ENCODE assay signal across 8 cellular contexts in genomic region chr7:22549667-22550513, GRCh38. TPM values are rescaled to one million over a fixed set of nuclear protein-coding genes. Genes with fewer than 3 reads are reported as not detected.
DNase-seq lines count a peak whose midpoint lies in the region; ATAC-seq and TF ChIP-seq lines count a peak whose summit lies in the region.

No MANE protein-coding gene starts in this region.

- no peak for TF ChIP-seq EP300 in Ishikawa (IDR thresholded peaks at IDR 0.05; ENCODE audit: borderline replicate concordance)

- peaks cover 5% of the 10 kb centered on the region; the same call in 1 of the 2 replicates for H3K4me1 ChIP-seq in ES-I3 (ENCODE audit: insufficient read depth, low read length)

- intact Hi-C loops in sciatic nerve (cut with DNase I), result loop anchor here (10.0 kb wide), 2 partner anchors 175 to 505 kb away; partner anchors contain the start of gene IL6

- H3K4me3 ChIP-seq in fibroblast of villous mesenchyme (ENCODE audit: low read depth, low read length), result peak overlapping the region; percentile 39

- peak overlapping the region; percentile 78 for H3K9ac ChIP-seq in ES-I3 (ENCODE audit: low read depth, low read length)

- DNase-seq in T-helper 9 cell, result peak; percentile 26
- DNase-seq in fibroblast of villous mesenchyme (ENCODE audit: low read depth), result no peak
- no peak for DNase-seq in sciatic nerve (ENCODE audit: low spot score)
- no peak for DNase-seq in NK-92 treated with Interleukin-12 subunit alpha and Interleukin-12 subunit beta, amount 100 ng/mL, for 24 hours (lab: John Stamatoyannopoulos, UW)

- ATAC-seq in sciatic nerve (peak; percentile 33), HG03175 (IDR thresholded peaks at IDR 0.05; ENCODE audit: unreplicated experiment) (no peak), HG02798 (IDR thresholded peaks at IDR 0.05; ENCODE audit: poor library complexity, unreplicated experiment) (no peak)

- no peaks in the 10 kb centered on the region for H3K36me3 ChIP-seq in ES-I3 (ENCODE audit: insufficient read depth, low read length)

- H3K9me3 ChIP-seq in ES-I3 (ENCODE audit: control insufficient read depth, insufficient read depth, low read length), result no peaks in the 10 kb centered on the region

- peak; percentile 91 for TF ChIP-seq RAD21 in Ishikawa (IDR thresholded peaks at IDR 0.05; ENCODE audit: low read depth)

- peak; percentile 70 for TF ChIP-seq CTCF in fibroblast of villous mesenchyme (IDR thresholded peaks at IDR 0.05; ENCODE audit: insufficient read depth, low read depth, low read length)

TF ChIP-seq in Ishikawa, 13 proteins besides CTCF, POLR2A, EP300 and RAD21:
- TF ChIP-seq TEAD4 (IDR thresholded peaks at IDR 0.05), result 0 out of 2 replicates have a peak, but pooled peaks have one; percentile 12
- no peak for TF ChIP-seq USF1 (IDR thresholded peaks at IDR 0.05)

RNA-seq across cellular contexts. Expression of gene STEAP1B, which starts 49.9 kb away (rescaled TPM):
- total RNA-seq in fibroblast of villous mesenchyme (7.4 and 11.7 TPM in 2 replicates), sciatic nerve (11.6 TPM)
